Comparison of ENCODE assay signal across 22 cellular contexts in genomic region chr15:89648106-89649012, GRCh38. TPM values are rescaled to one million over a fixed set of nuclear protein-coding genes. Genes with fewer than 3 reads are reported as not detected.
"Had no signal": no experiment of that assay in that cellular context is flagged by ENCODE, and none has a peak within 500 bp of the region (broad histone marks: within the 10 kb centered on the region; RNA-seq: fewer than 3 reads in every experiment).

No MANE protein-coding gene starts in this region.

- H3K9me3 Mint-ChIP-seq: activated CD4-positive, alpha-beta T cell treated with anti-CD3 and anti-CD28 coated beads, Interleukin-2, amount 10 ng/mL, durations not matched to agents 24 days and 14 days; activated CD8-positive, alpha-beta T cell treated with anti-CD3 and anti-CD28 coated beads for 36 hours; activated naive CD4-positive, alpha-beta T cell treated with anti-CD3 and anti-CD28 coated beads, Interleukin-2, amount 50 U/mL, for 72 hours; immature natural killer cell; neural progenitor cell had no signal

- H3K4me1 Mint-ChIP-seq: activated CD4-positive, alpha-beta T cell treated with anti-CD3 and anti-CD28 coated beads, Interleukin-2, amount 10 ng/mL, durations not matched to agents 24 days and 14 days had no signal

- H3K27me3 ChIP-seq: neural progenitor cell, uterus had no signal

- H3K36me3 Mint-ChIP-seq: activated naive CD4-positive, alpha-beta T cell treated with anti-CD3 and anti-CD28 coated beads, Interleukin-2, amount 50 U/mL, for 72 hours; immature natural killer cell had no signal

- H3K9ac ChIP-seq: neural progenitor cell had no signal

- H3K4me2 ChIP-seq: neural progenitor cell had no signal

- H3K27ac ChIP-seq: neural progenitor cell, psoas muscle, uterus had no signal

- H2AFZ ChIP-seq: neural progenitor cell had no signal

- H3K27ac Mint-ChIP-seq: activated CD4-positive, alpha-beta T cell treated with anti-CD3 and anti-CD28 coated beads, Interleukin-2, amount 10 ng/mL, durations not matched to agents 24 days and 14 days; activated CD8-positive, alpha-beta T cell treated with anti-CD3 and anti-CD28 coated beads for 36 hours; activated naive CD4-positive, alpha-beta T cell treated with anti-CD3 and anti-CD28 coated beads, Interleukin-2, amount 50 U/mL, for 72 hours; immature natural killer cell; naive thymus-derived CD4-positive, alpha-beta T cell; neural progenitor cell had no signal

- H3K4me3 Mint-ChIP-seq: activated CD4-positive, alpha-beta T cell treated with anti-CD3 and anti-CD28 coated beads, Interleukin-2, amount 10 ng/mL, durations not matched to agents 24 days and 14 days; activated CD8-positive, alpha-beta T cell treated with anti-CD3 and anti-CD28 coated beads for 36 hours; immature natural killer cell; naive thymus-derived CD4-positive, alpha-beta T cell had no signal

- H3K36me3 ChIP-seq: neural progenitor cell, uterus had no signal

- H3K4me3 ChIP-seq: neural progenitor cell, psoas muscle, uterus had no signal

- DNase-seq: activated CD4-positive, alpha-beta T cell treated with anti-CD3 and anti-CD28 coated beads, Interleukin-2, amount 10 ng/mL, durations not matched to agents 24 days and 14 days; activated CD4-positive, CD25-positive, alpha-beta regulatory T cell; activated CD8-positive, alpha-beta T cell treated with anti-CD3 and anti-CD28 coated beads for 36 hours; activated gamma-delta T cell treated with Interleukin-2 at 50 U/mL for 16 hours; activated T-cell treated with anti-CD3 and anti-CD28 coated beads, Interleukin-2, amount 50 U/mL, for 48 hours; dermis blood vessel endothelial cell; effector memory CD4-positive, alpha-beta T cell; immature natural killer cell; left ventricle myocardium superior; mesenchymal stem cell; naive thymus-derived CD4-positive, alpha-beta T cell; psoas muscle; small intestine; stimulated activated CD4-positive, alpha-beta T cell treated with anti-CD3 and anti-CD28 coated beads, Interleukin-15, amount 100 ng/mL, for 24 hours; stimulated activated CD4-positive, alpha-beta T cell treated with anti-CD3 and anti-CD28 coated beads, Interleukin-2, amount 100 ng/mL, for 48 hours; uterus had no signal

- H3K4me1 ChIP-seq: neural progenitor cell, psoas muscle, uterus had no signal

- H3K9me3 ChIP-seq: psoas muscle, uterus had no signal

RNA-seq across cellular contexts. Expression of gene KIF7, which starts 6.9 kb away (rescaled TPM):
- polyA plus RNA-seq: naive thymus-derived CD4-positive, alpha-beta T cell had no signal

RNA-seq across cellular contexts. Expression of gene PLIN1, which starts 30.8 kb away (rescaled TPM):
- total RNA-seq: T-helper 2 cell treated with Interferon-gamma antibody and Interleukin-4, amounts not matched to agents 100 ng/mL and 5 ng/mL, for 36 hours had no signal
- polyA plus RNA-seq: immature natural killer cell had no signal

RNA-seq across cellular contexts. Expression of gene WDR93, which starts 42.3 kb away (rescaled TPM):
- total RNA-seq: activated CD4-positive, alpha-beta T cell treated with anti-CD3 and anti-CD28 coated beads, Interleukin-2, amount 10 ng/mL, durations not matched to agents 24 days and 14 days; activated CD8-positive, alpha-beta T cell treated with anti-CD3 and anti-CD28 coated beads for 36 hours; activated naive CD4-positive, alpha-beta T cell treated with anti-CD3 and anti-CD28 coated beads, Interleukin-2, amount 50 U/mL, for 72 hours; bronchial epithelial cell; dermis blood vessel endothelial cell; fibroblast of villous mesenchyme; left ventricle myocardium superior; psoas muscle; right cardiac atrium; T-helper 2 cell treated with Interferon-gamma antibody and Interleukin-4, amounts not matched to agents 100 ng/mL and 5 ng/mL, for 36 hours had no signal
- polyA plus RNA-seq: naive thymus-derived CD4-positive, alpha-beta T cell had no signal
